22 cellular contexts compared by ENCODE assay signal in the genomic region with DNA sequence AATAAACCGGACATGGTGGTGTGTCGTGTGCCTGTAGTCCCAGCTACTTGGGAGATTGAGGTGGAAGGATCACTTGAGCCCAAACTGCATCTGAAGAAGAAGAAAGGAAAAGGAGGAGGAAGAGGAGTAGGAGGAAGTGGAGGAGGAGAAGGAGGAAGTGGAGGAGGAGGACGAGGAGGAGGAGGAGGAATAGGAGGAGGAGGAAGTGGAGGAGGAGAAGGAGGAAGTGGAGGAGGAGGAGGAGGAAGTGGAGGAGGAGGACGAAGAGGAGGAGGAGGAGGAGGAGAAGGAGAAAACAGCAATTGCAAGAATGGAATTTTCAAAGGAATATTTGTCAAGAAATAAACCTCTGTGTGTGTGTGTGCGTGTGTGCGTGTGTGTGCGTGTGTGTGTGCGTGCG.
"Had no signal": no experiment of that assay in that cellular context is flagged by ENCODE, and none has a peak within 500 bp of the region (broad histone marks: within the 10 kb centered on the region; RNA-seq: fewer than 3 reads in every experiment).

No MANE protein-coding gene starts in this region.

- DNase-seq: IMR-90, MV-4-11, NCI-H1048, NCI-H1105, NCI-H1417, NCI-H1436 treated with DMSO at 0.1 percent for 48 hours, NCI-H1694, NCI-H187 treated with DMSO at 0.1 percent for 48 hours, NCI-H2029 treated with DMSO at 0.1 percent for 48 hours, NCI-H2171 treated with DMSO at 0.1 percent for 48 hours, NCI-H510A, NCI-H524 treated with DMSO at 0.1 percent for 48 hours, NCI-H69, NCI-H774, PC-9, Right ventricle myocardium superior, RPMI8226, SIG-M5 had no signal

- H3K4me1 ChIP-seq: SJSA1 had no signal

- H3K4me2 ChIP-seq: PC-9 had no signal

- H3K27ac ChIP-seq: PC-9, SJSA1, SK-N-MC had no signal

- H3K36me3 ChIP-seq: SJSA1 had no signal

- H3K4me3 ChIP-seq: PC-9, SJSA1, SK-N-MC had no signal

- H3K27me3 ChIP-seq: SJSA1 had no signal

- ATAC-seq: HepG2 had no signal

- H2AFZ ChIP-seq: PC-9 had no signal

- H3K9me3 ChIP-seq: SJSA1 had no signal

- FAIRE-seq: HepG2, RCC 7860 had no signal
